ENCODE assay signal across 8 cellular contexts in the genomic region with DNA sequence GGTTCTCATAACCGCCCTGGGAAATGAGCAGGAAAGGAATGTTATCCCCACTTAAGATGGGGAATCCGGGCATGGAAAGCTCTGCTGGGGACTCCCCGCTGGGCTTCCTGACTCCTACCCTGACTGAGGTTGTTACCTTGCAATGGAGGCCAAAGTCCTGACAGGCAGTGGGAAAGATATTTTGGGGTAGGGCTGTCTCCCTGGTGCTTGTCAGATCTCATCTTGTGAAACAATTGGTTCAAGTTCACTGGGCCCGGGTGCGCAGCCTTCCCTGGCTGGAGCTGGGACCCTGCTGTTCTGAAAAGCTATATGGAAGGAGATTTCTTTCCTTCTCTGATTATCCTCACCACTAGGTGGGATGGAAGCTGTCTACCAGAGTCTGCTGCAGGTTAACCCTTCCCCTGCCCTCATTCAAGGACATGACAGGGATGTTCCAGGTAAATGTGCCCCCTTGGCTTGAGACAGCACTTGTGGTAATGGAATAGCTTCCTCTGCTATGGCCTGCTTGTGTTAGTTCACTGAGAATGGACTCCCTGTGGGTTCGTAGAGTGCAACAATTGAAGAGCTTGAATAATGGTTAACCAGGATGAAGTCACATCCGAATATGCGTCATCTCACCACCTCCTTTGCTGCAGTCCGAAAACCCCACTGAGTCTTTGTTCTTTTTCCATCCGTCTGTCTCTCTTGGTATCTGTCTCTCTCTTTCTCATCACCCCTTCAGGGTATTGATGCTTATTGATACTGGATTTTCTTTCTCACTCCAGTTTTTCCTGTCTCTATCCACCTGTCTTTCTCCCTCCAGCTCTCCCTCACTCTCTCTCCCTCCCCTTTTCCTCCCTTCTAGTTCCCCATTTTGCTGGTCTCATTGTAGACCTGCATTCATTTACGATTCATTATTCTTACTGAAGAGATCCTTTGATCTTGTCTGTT.
DNase-seq lines count a peak whose midpoint lies in the region; ATAC-seq and TF ChIP-seq lines count a peak whose summit lies in the region.

No MANE protein-coding gene starts in this region.

- H3K4me3 Mint-ChIP-seq in HFFc6, result no peak overlapping the region
- no peak overlapping the region for H3K4me3 Mint-ChIP-seq in mesothelial cell of epicardium

- TF ChIP-seq CTCF in HFFc6 (IDR thresholded peaks at IDR 0.05) (0 out of 2 replicates have a peak, but pooled peaks have one; percentile 14), mesothelial cell of epicardium (IDR thresholded peaks at IDR 0.05; ENCODE audit: unreplicated experiment) (no peak)

- H3K4me1 Mint-ChIP-seq in HFFc6 (ENCODE audit: low read depth), result peaks cover 23% of the 10 kb centered on the region
- H3K4me1 Mint-ChIP-seq in mesothelial cell of epicardium, result peaks cover 9% of the 10 kb centered on the region

- peaks cover 24% of the 10 kb centered on the region; the same call in 1 of the 2 replicates for H3K27me3 Mint-ChIP-seq in HFFc6 (ENCODE audit: insufficient read depth)
- no peaks in the 10 kb centered on the region for H3K27me3 Mint-ChIP-seq in mesothelial cell of epicardium (ENCODE audit: low read depth)

- peak; percentile 65 to 71 for ATAC-seq in activated CD4-positive, CD25-positive, alpha-beta regulatory T cell treated with anti-CD3 and anti-CD28 coated beads, Interleukin-2, amount 50 U/mL, for 24 hours

- H3K9me3 Mint-ChIP-seq in HFFc6 (no peaks in the 10 kb centered on the region), mesothelial cell of epicardium (no peaks in the 10 kb centered on the region)

- H3K36me3 Mint-ChIP-seq in HFFc6 (ENCODE audit: low read depth) (0 out of 2 replicates have a peak, but pooled peaks cover 4% of the 10 kb centered on the region), mesothelial cell of epicardium (no peaks in the 10 kb centered on the region)

- DNase-seq in activated CD4-positive, CD25-positive, alpha-beta regulatory T cell treated with anti-CD3 and anti-CD28 coated beads, Interleukin-2, amount 50 U/mL, for 72 hours, result no peak
- DNase-seq in HFFc6 (no peak), NCI-H2107 treated with DMSO at 0.1 percent for 48 hours (lab: John Stamatoyannopoulos, UW; ENCODE audit: unreplicated experiment) (peak; percentile 15), fibroblast of peridontal ligament (ENCODE audit: extremely low read depth) (peak; percentile 69), NCI-H510A (lab: John Stamatoyannopoulos, UW) (no peak), NCI-H1436 treated with DMSO at 0.1 percent for 48 hours (lab: John Stamatoyannopoulos, UW) (no peak), mesothelial cell of epicardium (ENCODE audit: low spot score in 2 of 2, unreplicated experiment in 2 of 2) (no peak)

- no peak overlapping the region for H3K27ac Mint-ChIP-seq in HFFc6
- no peak overlapping the region for H3K27ac Mint-ChIP-seq in mesothelial cell of epicardium

Comparison
In these comparisons a context has a peak if more than half of its experiments do, and no peak if none do; other contexts are left out.
1. DNase-seq: peak in NCI-H2107 treated with DMSO at 0.1 percent for 48 hours (single experiment) and fibroblast of peridontal ligament (single experiment); none in activated CD4-positive, CD25-positive, alpha-beta regulatory T cell treated with anti-CD3 and anti-CD28 coated beads, Interleukin-2, amount 50 U/mL, for 72 hours (single experiment), HFFc6 (single experiment), NCI-H510A (single experiment), NCI-H1436 treated with DMSO at 0.1 percent for 48 hours (single experiment) and mesothelial cell of epicardium (0 of 2).